In genomic region chr1:211583011-211583995, GRCh38 we compare ENCODE assay signal across 32 cellular contexts. TPM values are rescaled to one million over a fixed set of nuclear protein-coding genes. Genes with fewer than 3 reads are reported as not detected.
DNase-seq lines count a peak whose midpoint lies in the region; ATAC-seq, FAIRE-seq and TF ChIP-seq lines count a peak whose summit lies in the region.
"Had no signal": no experiment of that assay in that cellular context is flagged by ENCODE, and none has a peak within 500 bp of the region (broad histone marks: within the 10 kb centered on the region; RNA-seq: fewer than 3 reads in every experiment).

No MANE protein-coding gene starts in this region.

- FAIRE-seq in small intestine (lab: Jason Lieb, UNC), result no peak
- FAIRE-seq: astrocyte, colon, G401.6 had no signal

- TF ChIP-seq POLR2A in GM18505 (IDR thresholded peaks at IDR 0.05; ENCODE audit: borderline replicate concordance, extremely low read depth, insufficient read depth, insufficient read length), result no peak

- peaks cover 42% of the 10 kb centered on the region for H3K4me1 ChIP-seq in adipocyte (ENCODE audit: control insufficient read depth, insufficient read depth, low read length)
- peaks cover 2 to 3% of the 10 kb centered on the region in 2 donors for H3K4me1 ChIP-seq in small intestine (ENCODE audit: control insufficient read depth in 2 of 2, insufficient read depth in 1 of 2, low read depth in 1 of 2, low read length in 1 of 2)
- H3K4me1 ChIP-seq: prostate gland had no signal

- H3K27ac ChIP-seq in small intestine (ENCODE audit: low read depth in 1 of 2, low read length in 1 of 2), result no peak overlapping the region
- H3K27ac ChIP-seq: cardiac muscle cell, gastrocnemius medialis, prostate gland, VCaP had no signal

- H3K4me3 ChIP-seq in adipocyte (ENCODE audit: low read length) (no peak overlapping the region), small intestine (ENCODE audit: low read depth in 1 of 2, low read length in 2 of 2) (no peak overlapping the region)
- H3K4me3 ChIP-seq: cardiac muscle cell, gastrocnemius medialis, lower lobe of right lung, mucosa of descending colon, prostate gland, sigmoid colon, tibial nerve had no signal

- peak; percentile 53 for DNase-seq in GF-D8 (lab: John Stamatoyannopoulos, UW)
- DNase-seq in KBM-7, result peak; percentile 23
- no peak for DNase-seq in adipocyte (ENCODE audit: low read depth)
- peak; percentile 64 for DNase-seq in small intestine
- DNase-seq in GDM1 (lab: John Stamatoyannopoulos, UW), result no peak
- no peak for DNase-seq in ureter (ENCODE audit: low spot score)
- DNase-seq: activated CD4-positive, alpha-beta T cell treated with anti-CD3 and anti-CD28 coated beads for 4 hours; activated effector memory CD4-positive, alpha-beta T cell treated with Interleukin-2 at 50 U/mL for 16 hours; activated T-cell treated with anti-CD3 and anti-CD28 coated beads, Interleukin-2, amount 50 U/mL, for 1 hour; C1 segment of cervical spinal cord; DMS79; gastrocnemius medialis; GOT3; lower lobe of right lung; mucosa of descending colon; natural killer cell; NCI-H1092 treated with DMSO at 0.1 percent for 48 hours; NCI-H1694 treated with DMSO at 0.1 percent for 48 hours; NCI-H82; occipital lobe; OCI-M1; sigmoid colon; stimulated activated CD4-positive, alpha-beta T cell treated with anti-CD3 and anti-CD28 coated beads, Interleukin-4, amount 100 ng/mL, for 24 hours had no signal

- H3K27me3 ChIP-seq in adipocyte (replicated peaks; ENCODE audit: control insufficient read depth, insufficient read depth, low read length) (no peaks in the 10 kb centered on the region), small intestine (ENCODE audit: control insufficient read depth in 2 of 2, insufficient read depth in 2 of 2, low read length in 2 of 2) (no peaks in the 10 kb centered on the region)
- H3K27me3 ChIP-seq: cardiac muscle cell, gastrocnemius medialis, sigmoid colon, tibial nerve had no signal

- H3K9ac ChIP-seq in adipocyte (ENCODE audit: low read length), result peak overlapping the region; percentile 86

- H3K36me3 ChIP-seq in adipocyte (ENCODE audit: control insufficient read depth, insufficient read depth, low read length, severe bottlenecking) (no peaks in the 10 kb centered on the region), small intestine (ENCODE audit: control insufficient read depth in 2 of 2, insufficient read depth in 2 of 2, low read length in 2 of 2) (no peaks in the 10 kb centered on the region)
- H3K36me3 ChIP-seq: cardiac muscle cell, gastrocnemius medialis, lower lobe of right lung, prostate gland, sigmoid colon, tibial nerve had no signal

- in situ Hi-C loops in KBM-7 (cut with MboI; ENCODE audit: low pct_unique_long_range_greater_than_20kb, low sequenced_read_pairs), result no loop called here

- ATAC-seq in GM18505 (IDR thresholded peaks at IDR 0.05; ENCODE audit: unreplicated experiment), result no peak
- ATAC-seq: gastrocnemius medialis, lower lobe of right lung, mucosa of descending colon, natural killer cell, SK-N-SH treated with all-trans-retinoic acid at 6 μM for 48 hours had no signal

- WGBS in small intestine, 3 donors, result 65 to 80% (median 74%) methylated on average over 11 of the region's 11 CpGs

- H3K9me3 ChIP-seq in adipocyte (ENCODE audit: control insufficient read depth, low read length) (no peaks in the 10 kb centered on the region), small intestine (ENCODE audit: control insufficient read depth, low read depth) (no peaks in the 10 kb centered on the region)
- H3K9me3 ChIP-seq: gastrocnemius medialis, lower lobe of right lung, mucosa of descending colon, prostate gland, sigmoid colon, tibial nerve had no signal

RNA-seq across cellular contexts. Expression of gene SLC30A1, which starts 4.3 kb away (rescaled TPM):
- polyA plus RNA-seq in small intestine, result 1 to 10 TPM; 5.0 to 8.9 (median 7.8) TPM
- total RNA-seq in ureter, result 28.9 TPM

Comparison
In these comparisons a context has a peak if more than half of its experiments do, and no peak if none do; other contexts are left out.
1. DNase-seq: peak in GF-D8 (single experiment), KBM-7 (single experiment) and small intestine (single experiment); none in adipocyte (single experiment), GDM1 (single experiment) and ureter (single experiment).